20 cellular contexts compared by ENCODE assay signal in genomic region chr5:96843140-96843539, GRCh38. TPM values are rescaled to one million over a fixed set of nuclear protein-coding genes. Genes with fewer than 3 reads are reported as not detected.
A peak's percentile ranks its signal among the peaks of the same experiment; 100 is the strongest.
DNase-seq lines count a peak whose midpoint lies in the region; ATAC-seq, FAIRE-seq and TF ChIP-seq lines count a peak whose summit lies in the region.
"Had no signal": no experiment of that assay in that cellular context is flagged by ENCODE, and none has a peak within 500 bp of the region (broad histone marks: within the 10 kb centered on the region; RNA-seq: fewer than 3 reads in every experiment).

No MANE protein-coding gene starts in this region.

- H3K9me1 ChIP-seq in K562 (ENCODE audit: control insufficient read depth, insufficient read depth, low read length), result no peaks in the 10 kb centered on the region

- H3K9me3 ChIP-seq in Karpas-422 (ENCODE audit: low read length) (no peaks in the 10 kb centered on the region), K562 (replicated peaks; ENCODE audit: control insufficient read depth, insufficient read depth, low read depth, low read length) (no peaks in the 10 kb centered on the region)

- H3K27ac Mint-ChIP-seq in activated CD8-positive, alpha-beta T cell treated with anti-CD3 and anti-CD28 coated beads for 36 hours, result no peak overlapping the region
- H3K27ac Mint-ChIP-seq in activated CD8-positive, alpha-beta T cell treated with anti-CD3 and anti-CD28 coated beads, Interleukin-2, amount 10 ng/mL, durations not matched to agents 7 days and 5 days, result no peak overlapping the region
- H3K27ac Mint-ChIP-seq in Calu3 (ENCODE audit: unreplicated experiment), result no peak overlapping the region

- in situ Hi-C loops in K562 (cut with MboI), result no loop called here

- peak; percentile 34 for ATAC-seq in activated CD8-positive, alpha-beta T cell treated with anti-CD3 and anti-CD28 coated beads for 36 hours
- no peak for ATAC-seq in activated CD8-positive, alpha-beta T cell treated with anti-CD3 and anti-CD28 coated beads, Interleukin-2, amount 10 ng/mL, durations not matched to agents 7 days and 5 days
- ATAC-seq in K562 (peak; percentile 74), HG03442 (IDR thresholded peaks at IDR 0.05; ENCODE audit: unreplicated experiment) (no peak), HG02759 (IDR thresholded peaks at IDR 0.05; ENCODE audit: unreplicated experiment) (no peak)

- no peaks in the 10 kb centered on the region for H3K9me3 Mint-ChIP-seq in activated CD8-positive, alpha-beta T cell treated with anti-CD3 and anti-CD28 coated beads for 36 hours
- H3K9me3 Mint-ChIP-seq in activated CD8-positive, alpha-beta T cell treated with anti-CD3 and anti-CD28 coated beads, Interleukin-2, amount 10 ng/mL, durations not matched to agents 7 days and 5 days (ENCODE audit: insufficient read depth), result no peaks in the 10 kb centered on the region
- H3K9me3 Mint-ChIP-seq in Calu3 (ENCODE audit: low read depth, unreplicated experiment), result no peaks in the 10 kb centered on the region

- no peak for FAIRE-seq in K562 (lab: Jason Lieb, UNC)
- FAIRE-seq: H1, RCC 7860 had no signal

- intact Hi-C loops in activated CD8-positive, alpha-beta T cell treated with anti-CD3 and anti-CD28 coated beads for 36 hours (cut with micrococcal nuclease), result no loop called here
- intact Hi-C loops in K562 (cut with micrococcal nuclease), result no loop called here
- intact Hi-C loops in Calu3 (cut with micrococcal nuclease; ENCODE audit: unreplicated experiment), result no loop called here

- TF ChIP-seq CTCF in activated CD8-positive, alpha-beta T cell treated with anti-CD3 and anti-CD28 coated beads for 36 hours (IDR thresholded peaks at IDR 0.05), result no peak
- TF ChIP-seq CTCF in K562 (IDR thresholded peaks at IDR 0.05 in 2 of 3, conservative IDR thresholded peaks at IDR 0.05 in 1 of 3; ENCODE audit: insufficient read depth in 2 of 3, low read depth in 1 of 3, low read length in 3 of 3) (no peak), Calu3 (IDR thresholded peaks at IDR 0.05; ENCODE audit: unreplicated experiment) (no peak)

- H2AFZ ChIP-seq in Karpas-422 (ENCODE audit: low read length) (no peak overlapping the region), K562 (ENCODE audit: low read depth, low read length) (peak overlapping the region; percentile 22; the same call in 1 of the 2 replicates)

- DNase-seq in activated CD8-positive, alpha-beta T cell treated with anti-CD3 and anti-CD28 coated beads for 36 hours, result no peak
- DNase-seq in activated CD8-positive, alpha-beta T cell treated with anti-CD3 and anti-CD28 coated beads, Interleukin-2, amount 10 ng/mL, durations not matched to agents 7 days and 5 days, result no peak
- DNase-seq in Karpas-422 (peak; percentile 49), K562 (ENCODE audit: extremely low read depth in 1 of 4, low spot score in 3 of 4) (peak in 1 of 4 experiments; percentile 20), Calu3 (no peak), ecto neural progenitor cell (ENCODE audit: low spot score) (no peak)
- DNase-seq: 8988T, C1 segment of cervical spinal cord, DMS153, NCI-H1092 treated with DMSO at 0.1 percent for 48 hours, NCI-H1694, NCI-H2107, NCI-H226, NCI-H524 treated with DMSO at 0.1 percent for 48 hours, SIG-M5, T-helper 2 cell had no signal

- peaks cover 2% of the 10 kb centered on the region for H3K27me3 Mint-ChIP-seq in activated CD8-positive, alpha-beta T cell treated with anti-CD3 and anti-CD28 coated beads for 36 hours
- H3K27me3 Mint-ChIP-seq in activated CD8-positive, alpha-beta T cell treated with anti-CD3 and anti-CD28 coated beads, Interleukin-2, amount 10 ng/mL, durations not matched to agents 7 days and 5 days (ENCODE audit: low read depth), result no peaks in the 10 kb centered on the region
- no peaks in the 10 kb centered on the region for H3K27me3 Mint-ChIP-seq in Calu3 (ENCODE audit: unreplicated experiment)

- WGBS in K562 (ENCODE audit: insufficient coverage, low coverage, missing lambda C conversion rate), result 17% methylated on average over 3 of the region's 3 CpGs

- H3K4me3 ChIP-seq in Karpas-422 (ENCODE audit: low read length) (no peak overlapping the region), K562 (no peak overlapping the region)

- no peak for TF ChIP-seq RAD21 in K562 (CRISPR knock-in tag; conservative IDR thresholded peaks at IDR 0.05 in 1 of 2, IDR thresholded peaks at IDR 0.05 in 1 of 2)

- H3K9ac ChIP-seq in Karpas-422 (ENCODE audit: low read length) (no peak overlapping the region), K562 (ENCODE audit: insufficient read depth in 1 of 2, low read depth in 2 of 2, low read length in 2 of 2) (no peak overlapping the region)

- H3K79me2 ChIP-seq in Karpas-422 (ENCODE audit: low read length) (no peaks in the 10 kb centered on the region), K562 (ENCODE audit: control insufficient read depth, insufficient read depth, low read length) (no peaks in the 10 kb centered on the region)

- CTCF ChIA-PET in activated CD8-positive, alpha-beta T cell treated with anti-CD3 and anti-CD28 coated beads for 36 hours (lab: Charles Lee), result no interaction called here
- CTCF ChIA-PET in activated CD8-positive, alpha-beta T cell treated with anti-CD3 and anti-CD28 coated beads, Interleukin-2, amount 10 ng/mL, durations not matched to agents 7 days and 5 days (lab: Charles Lee), result interaction anchor here (0.7 kb wide), 1 partner anchor 228 kb away, joined by 3 read pairs; no protein-coding TSS in a partner anchor
- CTCF ChIA-PET in K562 (lab: Yijun Ruan, JAX; ENCODE audit: low intra/inter-chr PET ratio), result no interaction called here
- CTCF ChIA-PET in Calu3 (lab: Charles Lee), result no interaction called here

- TF ChIP-seq EP300 in K562 (IDR thresholded peaks at IDR 0.05; ENCODE audit: low read length), result no peak

- H3K36me3 ChIP-seq in Karpas-422 (ENCODE audit: insufficient read depth, low read length) (no peaks in the 10 kb centered on the region), K562 (ENCODE audit: control insufficient read depth, insufficient read depth, low read length) (no peaks in the 10 kb centered on the region)

- no peaks in the 10 kb centered on the region for H3K9me2 ChIP-seq in Karpas-422 (replicated peaks; ENCODE audit: insufficient read depth, low read length)

- POLR2A ChIA-PET in activated CD8-positive, alpha-beta T cell treated with anti-CD3 and anti-CD28 coated beads for 36 hours (lab: Charles Lee), result interaction anchor here (0.6 kb wide), 1 partner anchor 1179 kb away, joined by 3 read pairs; no protein-coding TSS in a partner anchor
- POLR2A ChIA-PET in activated CD8-positive, alpha-beta T cell treated with anti-CD3 and anti-CD28 coated beads, Interleukin-2, amount 10 ng/mL, durations not matched to agents 7 days and 5 days (lab: Charles Lee), result no interaction called here
- POLR2A ChIA-PET in K562 (lab: Yijun Ruan, JAX), result interaction anchor here (0.6 kb wide), 1 partner anchor 13 kb away, joined by 3 read pairs; no protein-coding TSS in a partner anchor

- TF ChIP-seq POLR2A in K562 (conservative IDR thresholded peaks at IDR 0.05), result no peak

- H3K27me3 ChIP-seq in Karpas-422 (ENCODE audit: low read length) (no peaks in the 10 kb centered on the region), K562 (ENCODE audit: control insufficient read depth in 2 of 2, insufficient read depth in 2 of 2, low read length in 2 of 2) (no peaks in the 10 kb centered on the region)

- no peaks in the 10 kb centered on the region for H3K36me3 Mint-ChIP-seq in activated CD8-positive, alpha-beta T cell treated with anti-CD3 and anti-CD28 coated beads for 36 hours (ENCODE audit: low read depth)
- no peaks in the 10 kb centered on the region for H3K36me3 Mint-ChIP-seq in activated CD8-positive, alpha-beta T cell treated with anti-CD3 and anti-CD28 coated beads, Interleukin-2, amount 10 ng/mL, durations not matched to agents 7 days and 5 days (ENCODE audit: low read depth)
- no peaks in the 10 kb centered on the region for H3K36me3 Mint-ChIP-seq in Calu3 (ENCODE audit: insufficient read depth, unreplicated experiment)

- H3K4me3 Mint-ChIP-seq in activated CD8-positive, alpha-beta T cell treated with anti-CD3 and anti-CD28 coated beads for 36 hours, result no peak overlapping the region
- no peak overlapping the region for H3K4me3 Mint-ChIP-seq in activated CD8-positive, alpha-beta T cell treated with anti-CD3 and anti-CD28 coated beads, Interleukin-2, amount 10 ng/mL, durations not matched to agents 7 days and 5 days
- H3K4me3 Mint-ChIP-seq in Calu3 (ENCODE audit: low read depth, unreplicated experiment), result no peak overlapping the region

- H4K20me1 ChIP-seq in Karpas-422 (ENCODE audit: insufficient read depth, low read depth, low read length) (no peaks in the 10 kb centered on the region), K562 (replicated peaks; ENCODE audit: control insufficient read depth, insufficient read depth, low read length) (no peaks in the 10 kb centered on the region)

- peaks cover 33% of the 10 kb centered on the region for H3K4me1 ChIP-seq in Karpas-422 (ENCODE audit: low read length)
- H3K4me1 ChIP-seq in K562 (replicated peaks in 1 of 2; ENCODE audit: control insufficient read depth in 2 of 2, insufficient read depth in 2 of 2, low read length in 2 of 2), result no peaks in the 10 kb centered on the region

- BruUV-seq in K562 (replicated peaks; lab: Mats Ljungman, UMichigan) (no TSS peak), Calu3 (replicated peaks; lab: Mats Ljungman, UMichigan) (no TSS peak)

- H3K27ac ChIP-seq in Karpas-422 (ENCODE audit: low read length) (no peak overlapping the region), K562 (ENCODE audit: extremely low read depth, low read depth, low read length) (no peak overlapping the region)

- H3K4me2 ChIP-seq in Karpas-422 (ENCODE audit: low read depth, low read length, poor library complexity, severe bottlenecking) (no peak overlapping the region), K562 (ENCODE audit: insufficient read depth, low read length) (no peak overlapping the region)

- H3K4me1 Mint-ChIP-seq in activated CD8-positive, alpha-beta T cell treated with anti-CD3 and anti-CD28 coated beads for 36 hours (ENCODE audit: low read depth), result peaks cover 18% of the 10 kb centered on the region
- H3K4me1 Mint-ChIP-seq in activated CD8-positive, alpha-beta T cell treated with anti-CD3 and anti-CD28 coated beads, Interleukin-2, amount 10 ng/mL, durations not matched to agents 7 days and 5 days (ENCODE audit: low read depth), result peaks cover 14% of the 10 kb centered on the region
- H3K4me1 Mint-ChIP-seq in Calu3 (ENCODE audit: low read depth, unreplicated experiment), result no peaks in the 10 kb centered on the region

RNA-seq across cellular contexts. Expression of gene ERAP2, which starts 33.2 kb away (rescaled TPM):
- 10 to 100 TPM; 43.0 to 44.5 TPM for total RNA-seq in activated CD8-positive, alpha-beta T cell treated with anti-CD3 and anti-CD28 coated beads for 36 hours
- total RNA-seq in activated CD8-positive, alpha-beta T cell treated with anti-CD3 and anti-CD28 coated beads, Interleukin-2, amount 10 ng/mL, durations not matched to agents 7 days and 5 days, result 10 to 100 TPM; 93.0 to 96.0 TPM
- 33.7 and 60.5 TPM in 2 replicates for total RNA-seq in Karpas-422 (2014; rRNA removed; shearing (Covaris generic); ENCODE audit: low replicate concordance)
- 5.1 and 15.3 TPM in 2 replicates for total RNA-seq in K562 (2011; cell fraction: chromatin; rRNA removed; ENCODE audit: low replicate concordance)
- total RNA-seq in K562 (2011; cell fraction: nucleolus; rRNA removed), result 2.8 and 5.9 TPM in 2 replicates
- 6.0 and 8.9 TPM in 2 replicates for total RNA-seq in K562 (2011; cell fraction: nucleoplasm; rRNA removed)
- total RNA-seq in K562 (2014; rRNA removed) (1.7 and 2.5 TPM in 2 replicates), K562 (2014; rRNA removed; fragmentation: Illumina TruSeq; extraction: Trizol) (2.3 and 2.4 TPM in 2 replicates), K562 (2015; rRNA removed; fragmentation: Illumina TruSeq; extraction: Trizol) (2.3 and 3.0 TPM in 2 replicates), K562 (2021) (1.4 and 2.2 TPM in 2 replicates), Calu3 (2022) (67.7 TPM in 2 replicates)
- polyA plus RNA-seq in K562 (2011; rRNA removed) (1.9 and 2.1 TPM in 2 replicates), K562 (2014; fragmentation: Illumina TruSeq; extraction: Trizol) (1.3 TPM in 2 replicates), K562 (2014; fragmentation: Nextera tagmentation; extraction: Ambion mirVana) (1 to 10 TPM in 1 of 2 experiments, under 1 TPM in 1; 0.93 to 1.2 TPM), K562 (2014; rRNA removed) (0.27 and 4.0 TPM in 2 replicates)
- 0.30 and 0.72 TPM in 2 replicates for polyA plus RNA-seq in K562 (2011; cell fraction: cytosol; rRNA removed)
- 3.1 and 3.2 TPM in 2 replicates for polyA plus RNA-seq in K562 (2011; cell fraction: nucleus; rRNA removed)
- polyA plus RNA-seq in K562 (2012), result 0.83 and 1.8 TPM in 2 replicates
- 6.5 and 7.6 TPM in 2 replicates for polyA minus RNA-seq in K562 (2011; rRNA and poly(A)+ RNA removed)
- 0.82 and 1.6 TPM in 2 replicates for polyA minus RNA-seq in K562 (2011; cell fraction: cytosol; rRNA and poly(A)+ RNA removed)
- 7.8 and 12.4 TPM in 2 replicates for polyA minus RNA-seq in K562 (2011; cell fraction: nucleus; rRNA and poly(A)+ RNA removed)
- total RNA-seq: H1 had no signal

RNA-seq across cellular contexts. Expression of gene ERAP1, which starts 35.4 kb away (rescaled TPM):
- total RNA-seq in activated CD8-positive, alpha-beta T cell treated with anti-CD3 and anti-CD28 coated beads for 36 hours, result 10 to 100 TPM; 60.1 to 62.3 TPM
- total RNA-seq in activated CD8-positive, alpha-beta T cell treated with anti-CD3 and anti-CD28 coated beads, Interleukin-2, amount 10 ng/mL, durations not matched to agents 7 days and 5 days, result 100 to 1,000 TPM in 1 of 2 experiments, 10 to 100 TPM in 1; 98.4 to 105 TPM
- 34.8 and 59.3 TPM in 2 replicates for total RNA-seq in Karpas-422 (2014; rRNA removed; shearing (Covaris generic); ENCODE audit: low replicate concordance)
- total RNA-seq in K562 (2011; cell fraction: chromatin; rRNA removed; ENCODE audit: low replicate concordance), result 74.2 and 101 TPM in 2 replicates
- 27.7 and 31.6 TPM in 2 replicates for total RNA-seq in K562 (2011; cell fraction: nucleolus; rRNA removed)
- 39.5 and 42.7 TPM in 2 replicates for total RNA-seq in K562 (2011; cell fraction: nucleoplasm; rRNA removed)
- total RNA-seq in K562 (2014; rRNA removed), result 11.0 and 15.0 TPM in 2 replicates
- 18.6 and 19.6 TPM in 2 replicates for total RNA-seq in K562 (2014; rRNA removed; fragmentation: Illumina TruSeq; extraction: Trizol)
- 21.0 and 22.0 TPM in 2 replicates for total RNA-seq in K562 (2015; rRNA removed; fragmentation: Illumina TruSeq; extraction: Trizol)
- 23.1 and 26.8 TPM in 2 replicates for total RNA-seq in K562 (2021)
- 23.3 and 25.5 TPM in 2 replicates for polyA plus RNA-seq in K562 (2011; rRNA removed)
- polyA plus RNA-seq in K562 (2011; cell fraction: cytosol; rRNA removed), result 20.6 and 22.2 TPM in 2 replicates
- 46.5 and 56.3 TPM in 2 replicates for polyA plus RNA-seq in K562 (2011; cell fraction: nucleus; rRNA removed)
- 22.9 and 49.5 TPM in 2 replicates for polyA plus RNA-seq in K562 (2012)
- 23.4 and 31.5 TPM in 2 replicates for polyA plus RNA-seq in K562 (2014; fragmentation: Illumina TruSeq; extraction: Trizol)
- 1 to 10 TPM; 2.1 to 3.8 TPM for polyA plus RNA-seq in K562 (2014; fragmentation: Nextera tagmentation; extraction: Ambion mirVana)
- 11.9 TPM in 2 replicates for polyA plus RNA-seq in K562 (2014; rRNA removed)
- 88.3 and 107 TPM in 2 replicates for polyA minus RNA-seq in K562 (2011; rRNA and poly(A)+ RNA removed)
- polyA minus RNA-seq in K562 (2011; cell fraction: cytosol; rRNA and poly(A)+ RNA removed), result 11.5 and 15.3 TPM in 2 replicates
- polyA minus RNA-seq in K562 (2011; cell fraction: nucleus; rRNA and poly(A)+ RNA removed), result 17.6 and 30.3 TPM in 2 replicates
- total RNA-seq in Calu3 (2022), result 43.6 and 52.3 TPM in 2 replicates

Comparison
In these comparisons a context has a peak if more than half of its experiments do, and no peak if none do; other contexts are left out.
1. ATAC-seq: peak in activated CD8-positive, alpha-beta T cell treated with anti-CD3 and anti-CD28 coated beads for 36 hours (single experiment) and K562 (single experiment); none in activated CD8-positive, alpha-beta T cell treated with anti-CD3 and anti-CD28 coated beads, Interleukin-2, amount 10 ng/mL, durations not matched to agents 7 days and 5 days (single experiment), HG03442 (single experiment) and HG02759 (single experiment).